Comparison of ENCODE assay signal across 18 cellular contexts in genomic region chr12:127113945-127114344, GRCh38.
DNase-seq lines count a peak whose midpoint lies in the region; ATAC-seq, FAIRE-seq and TF ChIP-seq lines count a peak whose summit lies in the region.
"Had no signal": no experiment of that assay in that cellular context is flagged by ENCODE, and none has a peak within 500 bp of the region (broad histone marks: within the 10 kb centered on the region; RNA-seq: fewer than 3 reads in every experiment).

No MANE protein-coding gene starts in this region.

- H3K9ac ChIP-seq in HUES6 (ENCODE audit: low read length) (no peak overlapping the region), K562 (ENCODE audit: insufficient read depth in 1 of 2, low read depth in 2 of 2, low read length in 2 of 2) (no peak overlapping the region), iPS-20b (ENCODE audit: low read depth, low read length) (peak overlapping the region; percentile 9; the same call in 1 of the 2 replicates)

- H3K79me2 ChIP-seq in K562 (ENCODE audit: control insufficient read depth, insufficient read depth, low read length), result peaks cover 9% of the 10 kb centered on the region; the same call in 2 of the 3 replicates

- no peaks in the 10 kb centered on the region for H3K9me3 Mint-ChIP-seq in activated T-helper 2 cell treated with anti-CD3 and anti-CD28 coated beads, Interferon-gamma antibody, Interleukin-2, Interleukin-4, amounts not matched to agents 10 μg/mL and 5 μg/mL and 100 μg/mL, durations not matched to agents 14 hours and 24 hours and 36 hours
- H3K9me3 Mint-ChIP-seq: CD4-positive, alpha-beta memory T cell had no signal

- 87% methylated on average over 2 of the region's 2 CpGs for WGBS in K562 (ENCODE audit: insufficient coverage, low coverage, missing lambda C conversion rate)

- H3K27me3 ChIP-seq in H7 (ENCODE audit: control insufficient read depth, insufficient read depth, low read length), result no peaks in the 10 kb centered on the region
- H3K27me3 ChIP-seq in HUES6 (ENCODE audit: control insufficient read depth, insufficient read depth, low read length), result no peaks in the 10 kb centered on the region
- H3K27me3 ChIP-seq in K562 (ENCODE audit: control insufficient read depth in 2 of 2, insufficient read depth in 2 of 2, low read length in 2 of 2), result no peaks in the 10 kb centered on the region
- H3K27me3 ChIP-seq in iPS-20b (ENCODE audit: insufficient read depth, low read length), result no peaks in the 10 kb centered on the region
- H3K27me3 ChIP-seq: BE2C had no signal

- no peaks in the 10 kb centered on the region for H4K20me1 ChIP-seq in K562 (replicated peaks; ENCODE audit: control insufficient read depth, insufficient read depth, low read length)

- 0 out of 2 replicates have a peak, but pooled peaks cover 6% of the 10 kb centered on the region for H3K9me3 ChIP-seq in HUES6 (ENCODE audit: control insufficient read depth, insufficient read depth, low read depth, low read length)
- H3K9me3 ChIP-seq in K562 (replicated peaks; ENCODE audit: control insufficient read depth, insufficient read depth, low read depth, low read length), result no peaks in the 10 kb centered on the region
- no peaks in the 10 kb centered on the region for H3K9me3 ChIP-seq in iPS-20b (ENCODE audit: insufficient read depth, low read depth, low read length)
- H3K9me3 ChIP-seq: BE2C had no signal

- in situ Hi-C loops in K562 (cut with MboI), result no loop called here

- H3K9me1 ChIP-seq in K562 (ENCODE audit: control insufficient read depth, insufficient read depth, low read length), result no peaks in the 10 kb centered on the region

- H3K36me3 ChIP-seq in H7 (replicated peaks; ENCODE audit: control insufficient read depth, insufficient read depth, low read length) (no peaks in the 10 kb centered on the region), HUES6 (ENCODE audit: control insufficient read depth, insufficient read depth, low read length) (no peaks in the 10 kb centered on the region), K562 (ENCODE audit: control insufficient read depth, insufficient read depth, low read length) (peaks cover 10% of the 10 kb centered on the region; the same call in 1 of the 3 replicates), iPS-20b (ENCODE audit: insufficient read depth, low read depth, low read length) (no peaks in the 10 kb centered on the region)
- H3K36me3 ChIP-seq: BE2C had no signal

- no TSS peak for BruUV-seq in K562 (replicated peaks; lab: Mats Ljungman, UMichigan)

- H3K4me3 Mint-ChIP-seq in activated T-helper 2 cell treated with anti-CD3 and anti-CD28 coated beads, Interferon-gamma antibody, Interleukin-2, Interleukin-4, amounts not matched to agents 10 μg/mL and 5 μg/mL and 100 μg/mL, durations not matched to agents 14 hours and 24 hours and 36 hours (ENCODE audit: low read depth), result no peak overlapping the region
- H3K4me3 Mint-ChIP-seq: CD4-positive, alpha-beta memory T cell had no signal

- H3K27ac Mint-ChIP-seq in activated T-helper 2 cell treated with anti-CD3 and anti-CD28 coated beads, Interferon-gamma antibody, Interleukin-2, Interleukin-4, amounts not matched to agents 10 μg/mL and 5 μg/mL and 100 μg/mL, durations not matched to agents 14 hours and 24 hours and 36 hours, result no peak overlapping the region
- H3K27ac Mint-ChIP-seq: CD4-positive, alpha-beta memory T cell had no signal

- no peaks in the 10 kb centered on the region for H3K36me3 Mint-ChIP-seq in activated T-helper 2 cell treated with anti-CD3 and anti-CD28 coated beads, Interferon-gamma antibody, Interleukin-2, Interleukin-4, amounts not matched to agents 10 μg/mL and 5 μg/mL and 100 μg/mL, durations not matched to agents 14 hours and 24 hours and 36 hours (ENCODE audit: low read depth)
- H3K36me3 Mint-ChIP-seq: CD4-positive, alpha-beta memory T cell had no signal

- CTCF ChIA-PET in K562 (lab: Yijun Ruan, JAX; ENCODE audit: low intra/inter-chr PET ratio), result no interaction called here

- POLR2A ChIA-PET in K562 (lab: Yijun Ruan, JAX), result no interaction called here

- intact Hi-C loops in K562 (cut with micrococcal nuclease), result no loop called here
- intact Hi-C loops in activated T-helper 2 cell treated with anti-CD3 and anti-CD28 coated beads, Interferon-gamma antibody, Interleukin-2, Interleukin-4, amounts not matched to agents 10 μg/mL and 5 μg/mL and 100 μg/mL, durations not matched to agents 14 hours and 24 hours and 36 hours (cut with micrococcal nuclease), result no loop called here

- H3K4me1 Mint-ChIP-seq in activated T-helper 2 cell treated with anti-CD3 and anti-CD28 coated beads, Interferon-gamma antibody, Interleukin-2, Interleukin-4, amounts not matched to agents 10 μg/mL and 5 μg/mL and 100 μg/mL, durations not matched to agents 14 hours and 24 hours and 36 hours (ENCODE audit: low read depth), result no peaks in the 10 kb centered on the region
- H3K4me1 Mint-ChIP-seq: CD4-positive, alpha-beta memory T cell had no signal

- peak overlapping the region; percentile 74; the same call in 1 of the 2 replicates for H3K27ac ChIP-seq in HUES6 (ENCODE audit: low read depth, low read length)
- no peak overlapping the region for H3K27ac ChIP-seq in K562 (ENCODE audit: extremely low read depth, low read depth, low read length)
- H3K27ac ChIP-seq in iPS-20b (ENCODE audit: low read length), result no peak overlapping the region
- H3K27ac ChIP-seq: C4-2B had no signal

- TF ChIP-seq POLR2A in K562 (conservative IDR thresholded peaks at IDR 0.05), result no peak

- FAIRE-seq in K562 (lab: Jason Lieb, UNC), result peak; percentile 55
- FAIRE-seq: A204.1, GM12878, GM18507 had no signal

- no peak overlapping the region for H3K4me2 ChIP-seq in K562 (ENCODE audit: insufficient read depth, low read length)

- H3K27me3 Mint-ChIP-seq in activated T-helper 2 cell treated with anti-CD3 and anti-CD28 coated beads, Interferon-gamma antibody, Interleukin-2, Interleukin-4, amounts not matched to agents 10 μg/mL and 5 μg/mL and 100 μg/mL, durations not matched to agents 14 hours and 24 hours and 36 hours (ENCODE audit: low read depth), result no peaks in the 10 kb centered on the region

- TF ChIP-seq EP300 in K562 (IDR thresholded peaks at IDR 0.05; ENCODE audit: low read length), result no peak

- no peak for ATAC-seq in K562
- no peak for ATAC-seq in HG03196 (IDR thresholded peaks at IDR 0.05; ENCODE audit: unreplicated experiment)
- ATAC-seq in HG03280 (IDR thresholded peaks at IDR 0.05; ENCODE audit: unreplicated experiment), result no peak
- ATAC-seq in HG03159 (IDR thresholded peaks at IDR 0.05; ENCODE audit: unreplicated experiment), result no peak
- ATAC-seq: GM12878, HCT116 had no signal

- TF ChIP-seq RAD21 in K562 (CRISPR knock-in tag; conservative IDR thresholded peaks at IDR 0.05 in 1 of 2, IDR thresholded peaks at IDR 0.05 in 1 of 2), result no peak

- DNase-seq in H7 (peak; percentile 29), K562 (ENCODE audit: extremely low read depth in 1 of 4, low spot score in 3 of 4) (no peak)
- no peak for DNase-seq in activated T-helper 2 cell treated with anti-CD3 and anti-CD28 coated beads, Interferon-gamma antibody, Interleukin-2, Interleukin-4, amounts not matched to agents 10 μg/mL and 5 μg/mL and 100 μg/mL, durations not matched to agents 14 hours and 24 hours and 36 hours (ENCODE audit: low spot score)
- DNase-seq: BE2C; CD4-positive, alpha-beta memory T cell; DMS79; GOT3; KBM-7 had no signal

- H3K4me1 ChIP-seq in HUES6 (ENCODE audit: control insufficient read depth, insufficient read depth, low read length) (peaks cover 15% of the 10 kb centered on the region; the same call in 1 of the 2 replicates), K562 (replicated peaks in 1 of 2; ENCODE audit: control insufficient read depth in 2 of 2, insufficient read depth in 2 of 2, low read length in 2 of 2) (peaks cover 0 to 5% of the 10 kb centered on the region in 2 experiments; a peak in 3 of 5 replicates), iPS-20b (ENCODE audit: insufficient read depth, low read length) (peaks cover 12% of the 10 kb centered on the region; the same call in 1 of the 2 replicates)
- H3K4me1 ChIP-seq: BE2C had no signal

- no peak for TF ChIP-seq CTCF in K562 (IDR thresholded peaks at IDR 0.05 in 2 of 3, conservative IDR thresholded peaks at IDR 0.05 in 1 of 3; ENCODE audit: insufficient read depth in 2 of 3, low read depth in 1 of 3, low read length in 3 of 3)

- H3K4me3 ChIP-seq in H7 (ENCODE audit: insufficient read depth, low read depth, low read length) (no peak overlapping the region), HUES6 (ENCODE audit: low read depth, low read length) (no peak overlapping the region), K562 (no peak overlapping the region), iPS-20b (ENCODE audit: low read length) (no peak overlapping the region)
- H3K4me3 ChIP-seq: GM12878 had no signal

- H2AFZ ChIP-seq in K562 (ENCODE audit: low read depth, low read length), result no peak overlapping the region

TF ChIP-seq in K562, 482 proteins besides CTCF, POLR2A, EP300 and RAD21 (continues in another document):
- no peak for TF ChIP-seq THRA (IDR thresholded peaks at IDR 0.05)
- TF ChIP-seq SNAPC5 (CRISPR knock-in tag; IDR thresholded peaks at IDR 0.05), result no peak
- TF ChIP-seq FIP1L1 (IDR thresholded peaks at IDR 0.05; ENCODE audit: low read depth, low read length, poor library complexity, severe bottlenecking), result no peak
- TF ChIP-seq MAFK (IDR thresholded peaks at IDR 0.05; ENCODE audit: low read length), result no peak
- TF ChIP-seq ZBTB26 (CRISPR knock-in tag; IDR thresholded peaks at IDR 0.05), result no peak
- TF ChIP-seq WHSC1 (IDR thresholded peaks at IDR 0.05; ENCODE audit: low read length), result no peak
